ENCODE assay signal across 15 cellular contexts in the genomic region with DNA sequence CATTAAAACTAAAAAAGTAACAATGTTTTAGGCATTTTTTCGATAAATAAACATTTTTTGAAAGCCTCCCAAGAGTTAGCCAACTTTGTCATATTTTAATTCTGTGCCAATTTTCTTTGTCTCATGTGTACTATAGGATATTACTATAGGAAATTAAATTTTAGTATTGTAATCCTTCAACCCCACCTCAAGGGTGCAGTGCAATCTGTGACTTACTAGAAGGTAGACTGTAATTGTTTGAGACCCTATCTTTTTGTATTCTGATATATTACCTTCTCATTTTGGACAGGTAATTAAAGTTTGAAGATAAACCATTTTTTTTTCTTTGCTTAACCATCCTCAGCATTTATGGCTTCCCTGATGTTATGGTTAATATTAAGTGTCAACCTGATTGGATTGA.
DNase-seq lines count a peak whose midpoint lies in the region; ATAC-seq and TF ChIP-seq lines count a peak whose summit lies in the region.
"Had no signal": no experiment of that assay in that cellular context is flagged by ENCODE, and none has a peak within 500 bp of the region (broad histone marks: within the 10 kb centered on the region; RNA-seq: fewer than 3 reads in every experiment).

No MANE protein-coding gene starts in this region.

- no peaks in the 10 kb centered on the region for H3K79me2 ChIP-seq in OCI-LY3 (ENCODE audit: low read length)

- no peaks in the 10 kb centered on the region for H4K20me1 ChIP-seq in OCI-LY3 (ENCODE audit: insufficient read depth, low read length)
- H4K20me1 ChIP-seq: BLaER1 had no signal

- no peaks in the 10 kb centered on the region for H3K9me3 Mint-ChIP-seq in osteocyte (ENCODE audit: unreplicated experiment)
- H3K9me3 Mint-ChIP-seq: GM23338 had no signal

- DNase-seq in adipocyte (ENCODE audit: low read depth) = peak; percentile 1
- DNase-seq in osteocyte (ENCODE audit: extremely low spot score, unreplicated experiment) = no peak
- no peak for DNase-seq in COLO668 (lab: John Stamatoyannopoulos, UW; ENCODE audit: unreplicated experiment)
- DNase-seq: AML-193; Calu3; CD4-positive, CD25-positive, alpha-beta regulatory T cell; DMS 273 treated with DMSO at 0.1 percent for 48 hours; H7 had no signal

- no peaks in the 10 kb centered on the region for H3K27me3 ChIP-seq in OCI-LY3 (ENCODE audit: low read depth, low read length)
- H3K27me3 ChIP-seq in adipocyte (replicated peaks; ENCODE audit: control insufficient read depth, insufficient read depth, low read length) = no peaks in the 10 kb centered on the region
- H3K27me3 ChIP-seq: BLaER1 had no signal

- H3K4me2 ChIP-seq in OCI-LY3 (ENCODE audit: low read length) = no peak overlapping the region
- H3K4me2 ChIP-seq: BLaER1, GM23338 had no signal

- ATAC-seq in GM21390 (IDR thresholded peaks at IDR 0.05; ENCODE audit: unreplicated experiment) (no peak), GM21576 (IDR thresholded peaks at IDR 0.05; ENCODE audit: unreplicated experiment) (no peak)
- ATAC-seq: GM23338, HepG2 had no signal

- no peak overlapping the region for H2AFZ ChIP-seq in OCI-LY3 (ENCODE audit: low read depth, low read length)
- H2AFZ ChIP-seq: GM23338 had no signal

- H3K9me3 ChIP-seq in OCI-LY3 (ENCODE audit: insufficient read depth, low read length) (no peaks in the 10 kb centered on the region), adipocyte (ENCODE audit: control insufficient read depth, low read length) (no peaks in the 10 kb centered on the region)
- H3K9me3 ChIP-seq: BLaER1 had no signal

- no peaks in the 10 kb centered on the region for H3K36me3 Mint-ChIP-seq in osteocyte (ENCODE audit: unreplicated experiment)
- H3K36me3 Mint-ChIP-seq: CD4-positive, CD25-positive, alpha-beta regulatory T cell had no signal

- H3K4me1 ChIP-seq in OCI-LY3 (ENCODE audit: low read length) = no peaks in the 10 kb centered on the region
- H3K4me1 ChIP-seq in adipocyte (ENCODE audit: control insufficient read depth, insufficient read depth, low read length) = no peaks in the 10 kb centered on the region
- H3K4me1 ChIP-seq: BLaER1 had no signal

- H3K27ac ChIP-seq in C4-2B (no peak overlapping the region), OCI-LY3 (ENCODE audit: low read length) (no peak overlapping the region)
- H3K27ac ChIP-seq: BLaER1 had no signal

- no peak overlapping the region for H3K4me3 Mint-ChIP-seq in osteocyte (ENCODE audit: unreplicated experiment)
- H3K4me3 Mint-ChIP-seq: CD4-positive, CD25-positive, alpha-beta regulatory T cell; GM23338 had no signal

- H3K27me3 Mint-ChIP-seq in osteocyte (ENCODE audit: unreplicated experiment) = peaks cover 7% of the 10 kb centered on the region
- H3K27me3 Mint-ChIP-seq: CD4-positive, CD25-positive, alpha-beta regulatory T cell had no signal

- TF ChIP-seq CTCF in C4-2B (conservative IDR thresholded peaks at IDR 0.05) (peak; percentile 12), OCI-LY3 (IDR thresholded peaks at IDR 0.05; ENCODE audit: low read depth, low read length) (peak; percentile 39), osteocyte (IDR thresholded peaks at IDR 0.05) (peak; percentile 38)

- H3K27ac Mint-ChIP-seq in osteocyte (ENCODE audit: unreplicated experiment) = no peak overlapping the region
- H3K27ac Mint-ChIP-seq: CD4-positive, CD25-positive, alpha-beta regulatory T cell; GM23338 had no signal

- H3K9ac ChIP-seq in OCI-LY3 (ENCODE audit: low read length) = no peak overlapping the region
- no peak overlapping the region for H3K9ac ChIP-seq in adipocyte (ENCODE audit: low read length)
- H3K9ac ChIP-seq: BLaER1 had no signal

- H3K4me1 Mint-ChIP-seq in osteocyte (ENCODE audit: unreplicated experiment) = no peaks in the 10 kb centered on the region
- H3K4me1 Mint-ChIP-seq: CD4-positive, CD25-positive, alpha-beta regulatory T cell; GM23338 had no signal

- H3K4me3 ChIP-seq in OCI-LY3 (ENCODE audit: low read length) (no peak overlapping the region), adipocyte (ENCODE audit: low read length) (no peak overlapping the region)
- H3K4me3 ChIP-seq: BLaER1, GM23338 had no signal

- H3K36me3 ChIP-seq in OCI-LY3 (replicated peaks; ENCODE audit: low read depth, low read length) (no peaks in the 10 kb centered on the region), adipocyte (ENCODE audit: control insufficient read depth, insufficient read depth, low read length, severe bottlenecking) (no peaks in the 10 kb centered on the region)
- H3K36me3 ChIP-seq: BLaER1 had no signal
